ENCODE assay signal across 8 cellular contexts in genomic region chr1:85526216-85526615, GRCh38. TPM values are rescaled to one million over a fixed set of nuclear protein-coding genes. Genes with fewer than 3 reads are reported as not detected.
DNase-seq lines count a peak whose midpoint lies in the region; TF ChIP-seq lines count a peak whose summit lies in the region.
"Not testable (repeated sequence)": the region's sequence is repeated elsewhere in the genome, so short reads cannot be mapped to it uniquely, and the experiment has no call there.

No MANE protein-coding gene starts in this region.

- H3K4me3 Mint-ChIP-seq in HFFc6: peak overlapping the region; percentile 69

- not testable (repeated sequence) for H3K36me3 ChIP-seq in ACC112 (ENCODE audit: insufficient read depth, low read length); SJSA1; left ventricle myocardium inferior; muscle layer of duodenum (ENCODE audit: control insufficient read depth in 1 of 2, insufficient read depth in 2 of 2, low read length in 2 of 2); thyroid gland

- not testable (repeated sequence) for TF ChIP-seq CTCF in HFFc6 (IDR thresholded peaks at IDR 0.05); epithelial cell of proximal tubule (conservative IDR thresholded peaks at IDR 0.05; ENCODE audit: low read depth, low read length); left ventricle myocardium inferior (IDR thresholded peaks at IDR 0.05; ENCODE audit: borderline replicate concordance); thyroid gland (IDR thresholded peaks at IDR 0.05)

- intact Hi-C loops in left ventricle myocardium inferior (cut with micrococcal nuclease); thyroid gland (cut with DNase I): not testable (repeated sequence)

- peaks cover 15% of the 10 kb centered on the region for H3K36me3 Mint-ChIP-seq in HFFc6 (ENCODE audit: low read depth)

- H3K4me1 Mint-ChIP-seq in HFFc6 (ENCODE audit: low read depth): peaks cover 53% of the 10 kb centered on the region

- H2AFZ ChIP-seq in ACC112 (ENCODE audit: low read length, unreplicated experiment): not testable (repeated sequence)

- DNase-seq in HFFc6 (peak; percentile 36), epithelial cell of proximal tubule (ENCODE audit: low read depth) (peak; percentile 12), renal cortical epithelial cell (ENCODE audit: low read depth) (peak; percentile 13), thyroid gland (peak; percentile 48 to 66)
- not testable (repeated sequence) for DNase-seq in SJSA1 (ENCODE audit: low read depth in 1 of 2, low spot score in 2 of 2); left ventricle myocardium inferior

- peak overlapping the region; percentile 84 for H3K27ac Mint-ChIP-seq in HFFc6

- 0 out of 2 replicates have a peak overlapping the region, but pooled peaks have one; percentile 40 for H3K4me3 ChIP-seq in ACC112 (ENCODE audit: low read depth, low read length)
- H3K4me3 ChIP-seq in SJSA1; epithelial cell of proximal tubule (ENCODE audit: low read depth, low read length); left ventricle myocardium inferior; muscle layer of duodenum (ENCODE audit: low read depth in 1 of 2, low read length in 2 of 2); thyroid gland (replicated peaks in 1 of 3): not testable (repeated sequence)

- not testable (repeated sequence) for H3K9me3 ChIP-seq in SJSA1 (replicated peaks); left ventricle myocardium inferior (replicated peaks); muscle layer of duodenum (ENCODE audit: control insufficient read depth in 1 of 2, low read length in 2 of 2); thyroid gland

- H3K79me2 ChIP-seq in ACC112 (ENCODE audit: control insufficient read depth, insufficient read depth, low read length, unreplicated experiment): not testable (repeated sequence)

- H3K27ac ChIP-seq in ACC112 (ENCODE audit: low read depth, low read length) (peak overlapping the region; percentile 96), SJSA1 (peak overlapping the region; percentile 74), left ventricle myocardium inferior (replicated peaks) (peak overlapping the region; percentile 75), muscle layer of duodenum (ENCODE audit: low read length) (peak overlapping the region; percentile 39), thyroid gland (peak overlapping the region; percentile 17 to 84 (median 58))

- not testable (repeated sequence) for H3K27me3 Mint-ChIP-seq in HFFc6 (ENCODE audit: insufficient read depth)

- not testable (repeated sequence) for H3K27me3 ChIP-seq in ACC112 (ENCODE audit: insufficient read depth, low read length); SJSA1 (replicated peaks); left ventricle myocardium inferior (ENCODE audit: low read depth); muscle layer of duodenum (ENCODE audit: low read depth, low read length); thyroid gland

- H3K4me1 ChIP-seq in ACC112 (ENCODE audit: control insufficient read depth, insufficient read depth, low read length, unreplicated experiment): peaks cover 38% of the 10 kb centered on the region
- H3K4me1 ChIP-seq in SJSA1 (replicated peaks): peaks cover 16% of the 10 kb centered on the region
- not testable (repeated sequence) for H3K4me1 ChIP-seq in left ventricle myocardium inferior; muscle layer of duodenum (ENCODE audit: control insufficient read depth in 1 of 2, insufficient read depth in 2 of 2, low read length in 2 of 2)
- H3K4me1 ChIP-seq in thyroid gland: peaks cover 3 to 11% of the 10 kb centered on the region in 2 donors

- not testable (repeated sequence) for TF ChIP-seq POLR2A in thyroid gland (IDR thresholded peaks at IDR 0.05)

- 59 to 72% methylated on average over 3 of the region's 3 CpGs for WGBS in thyroid gland, 2 donors

- not testable (repeated sequence) for H3K9me3 Mint-ChIP-seq in HFFc6

RNA-seq across cellular contexts. Expression of gene CCN1, which starts 54.3 kb away (rescaled TPM):
- total RNA-seq in HFFc6 (2021; fragmentation: NEBNext Ultra II Directional; extraction: Animal tissue kit (Norgen Biotek cat#: 25700)): 1,000 to 10,000 TPM in 3 of 6 experiments, 100 to 1,000 TPM in 3; 877 to 1,071 (median 1,004) TPM
- 47.8 and 65.3 TPM in 2 replicates for total RNA-seq in SJSA1 (2014; rRNA removed; shearing (Covaris generic))
- total RNA-seq in epithelial cell of proximal tubule: 148 and 348 TPM in 2 replicates
- 38.7 TPM for total RNA-seq in left ventricle myocardium inferior
- 96.7 and 212 TPM in 2 replicates for total RNA-seq in renal cortical epithelial cell
- 10 to 100 TPM; 20.6 to 63.4 (median 47.6) TPM for total RNA-seq in thyroid gland

Comparison
In these comparisons a context has a peak if more than half of its experiments do, and no peak if none do; other contexts are left out.
1. H3K27ac ChIP-seq: peak in every context shown above with its lines; median percentile 96 in ACC112; 75 in left ventricle myocardium inferior; 74 in SJSA1; 58 in thyroid gland; 39 in muscle layer of duodenum.